In genomic region chr2:37917281-37918228, GRCh38 we compare ENCODE assay signal across 19 cellular contexts. TPM values are rescaled to one million over a fixed set of nuclear protein-coding genes. Genes with fewer than 3 reads are reported as not detected.
DNase-seq lines count a peak whose midpoint lies in the region; ATAC-seq and TF ChIP-seq lines count a peak whose summit lies in the region.
"Had no signal": no experiment of that assay in that cellular context is flagged by ENCODE, and none has a peak within 500 bp of the region (broad histone marks: within the 10 kb centered on the region; RNA-seq: fewer than 3 reads in every experiment).

No MANE protein-coding gene starts in this region.

- peaks cover 2% of the 10 kb centered on the region for H3K4me1 Mint-ChIP-seq in glutamatergic neuron (ENCODE audit: low read depth, unreplicated experiment)

- TF ChIP-seq CTCF in SK-N-SH (IDR thresholded peaks at IDR 0.05): no peak
- no peak for TF ChIP-seq CTCF in upper lobe of right lung (IDR thresholded peaks at IDR 0.05)
- no peak for TF ChIP-seq CTCF in glutamatergic neuron (IDR thresholded peaks at IDR 0.05; ENCODE audit: partially characterized antibody, unreplicated experiment)

- no peak overlapping the region for H3K56ac ChIP-seq in mesendoderm (ENCODE audit: low read length)

- no peaks in the 10 kb centered on the region for H3K79me1 ChIP-seq in mesendoderm (ENCODE audit: low read length)

- H3K79me2 ChIP-seq in SK-N-SH (ENCODE audit: insufficient read depth) (no peaks in the 10 kb centered on the region), mesendoderm (ENCODE audit: control insufficient read depth, insufficient read depth, low read length) (no peaks in the 10 kb centered on the region)

- no peak overlapping the region for H3K4me3 ChIP-seq in SK-N-SH (ENCODE audit: low read depth in 2 of 2, low read length in 1 of 2)
- H3K4me3 ChIP-seq in mesendoderm (ENCODE audit: low read length): no peak overlapping the region
- no peak overlapping the region for H3K4me3 ChIP-seq in upper lobe of right lung
- H3K4me3 ChIP-seq: adrenal gland, lung, right atrium auricular region had no signal

- H2AFZ ChIP-seq in SK-N-SH (ENCODE audit: low read depth): no peak overlapping the region

- H3K36me3 Mint-ChIP-seq in glutamatergic neuron (ENCODE audit: unreplicated experiment): no peaks in the 10 kb centered on the region
- H3K36me3 Mint-ChIP-seq: activated CD4-positive, alpha-beta memory T cell treated with anti-CD3 and anti-CD28 coated beads for 36 hours; CD8-positive, alpha-beta T cell had no signal

- WGBS in SK-N-SH (ENCODE audit: low lambda C conversion rate): 94% methylated on average over 9 of the region's 9 CpGs
- WGBS in mesendoderm (ENCODE audit: extremely low coverage, insufficient coverage, low lambda C conversion rate): no CpG with 5 or more reads among the region's 9 CpGs

- H3K27me3 ChIP-seq in SK-N-SH (ENCODE audit: insufficient read depth) (no peaks in the 10 kb centered on the region), mesendoderm (ENCODE audit: insufficient read depth, low read length, poor library complexity) (no peaks in the 10 kb centered on the region), upper lobe of right lung (no peaks in the 10 kb centered on the region)
- H3K27me3 ChIP-seq: adrenal gland, right atrium auricular region had no signal

- H3K4ac ChIP-seq in mesendoderm (ENCODE audit: low read depth, low read length): no peak overlapping the region

- H3K4me2 ChIP-seq in SK-N-SH (peak overlapping the region; percentile 41), mesendoderm (ENCODE audit: low read length) (no peak overlapping the region)

- no peak for TF ChIP-seq RAD21 in SK-N-SH (IDR thresholded peaks at IDR 0.05; ENCODE audit: low read length)

- H4K8ac ChIP-seq in mesendoderm (ENCODE audit: low read depth, low read length): no peak overlapping the region

- no peak overlapping the region for H2BK15ac ChIP-seq in mesendoderm (replicated peaks; ENCODE audit: low read depth)

- H3F3A ChIP-seq in SK-N-SH (replicated peaks; ENCODE audit: insufficient read depth): peaks cover 32% of the 10 kb centered on the region

- no peak overlapping the region for H2BK5ac ChIP-seq in mesendoderm (ENCODE audit: low read length)

- no peak overlapping the region for H3K27ac Mint-ChIP-seq in glutamatergic neuron (ENCODE audit: unreplicated experiment)
- H3K27ac Mint-ChIP-seq: activated CD4-positive, alpha-beta memory T cell treated with anti-CD3 and anti-CD28 coated beads for 36 hours; CD8-positive, alpha-beta T cell; stimulated activated naive CD8-positive, alpha-beta T cell treated with anti-CD3 and anti-CD28 coated beads, Interleukin-15, Interleukin-2, amounts not matched to agents 100 ng/mL and 50 ng/mL, for 24 hours had no signal

- no peak for TF ChIP-seq EP300 in SK-N-SH (IDR thresholded peaks at IDR 0.05; ENCODE audit: borderline replicate concordance in 1 of 2, low read depth in 1 of 2, low read length in 1 of 2)

- POLR2A ChIA-PET in SK-N-SH (lab: Yijun Ruan, JAX): no interaction called here

- no peaks in the 10 kb centered on the region for H3K9me2 ChIP-seq in SK-N-SH

- no peak for ATAC-seq in upper lobe of right lung
- ATAC-seq: CD8-positive, alpha-beta T cell; HCT116 had no signal

- H3K27me3 Mint-ChIP-seq in glutamatergic neuron (ENCODE audit: unreplicated experiment): no peaks in the 10 kb centered on the region

- peaks cover 9 to 14% of the 10 kb centered on the region in 2 experiments; a peak in 3 of 4 replicates for H3K4me1 ChIP-seq in SK-N-SH (ENCODE audit: control insufficient read depth in 1 of 2, insufficient read depth in 2 of 2, low read depth in 1 of 2, low read length in 1 of 2)
- no peaks in the 10 kb centered on the region for H3K4me1 ChIP-seq in mesendoderm (ENCODE audit: control insufficient read depth, low read depth, low read length)
- H3K4me1 ChIP-seq in upper lobe of right lung: peaks cover 29% of the 10 kb centered on the region

- no peak for DNase-seq in SK-N-SH
- DNase-seq in epithelial cell of prostate (ENCODE audit: low read depth, low spot score): no peak
- peak; percentile 6 for DNase-seq in mesendoderm
- DNase-seq in upper lobe of right lung: no peak
- no peak for DNase-seq in NCI-H345 (lab: John Stamatoyannopoulos, UW)
- no peak for DNase-seq in glutamatergic neuron
- DNase-seq in NCI-H1417 (lab: John Stamatoyannopoulos, UW): no peak
- DNase-seq: activated CD4-positive, alpha-beta memory T cell treated with anti-CD3 and anti-CD28 coated beads for 36 hours; activated effector memory CD4-positive, alpha-beta T cell treated with Interleukin-2 at 50 U/mL for 16 hours; CD8-positive, alpha-beta T cell; DMS153; Karpas-422; NCI-H187; stimulated activated CD4-positive, alpha-beta T cell treated with anti-CD3 and anti-CD28 coated beads, Interleukin-12 subunit alpha, Interleukin-12 subunit beta, amount 100 ng/mL, for 4 hours had no signal

- H3K9me3 ChIP-seq in SK-N-SH (no peaks in the 10 kb centered on the region), upper lobe of right lung (no peaks in the 10 kb centered on the region)
- H3K9me3 ChIP-seq: adrenal gland, right atrium auricular region had no signal

- H3K18ac ChIP-seq in mesendoderm (ENCODE audit: low read length): no peak overlapping the region

- H4K5ac ChIP-seq in mesendoderm (ENCODE audit: low read length): no peak overlapping the region

- peak overlapping the region; percentile 1; the same call in 1 of the 2 replicates for H3K9ac ChIP-seq in SK-N-SH
- no peak overlapping the region for H3K9ac ChIP-seq in mesendoderm (ENCODE audit: low read length)

- no peak overlapping the region for H3K4me3 Mint-ChIP-seq in glutamatergic neuron (ENCODE audit: unreplicated experiment)
- H3K4me3 Mint-ChIP-seq: activated CD4-positive, alpha-beta memory T cell treated with anti-CD3 and anti-CD28 coated beads for 36 hours; CD8-positive, alpha-beta T cell; stimulated activated naive CD8-positive, alpha-beta T cell treated with anti-CD3 and anti-CD28 coated beads, Interleukin-15, Interleukin-2, amounts not matched to agents 100 ng/mL and 50 ng/mL, for 24 hours had no signal

- H3K23ac ChIP-seq in mesendoderm (ENCODE audit: low read length): no peak overlapping the region

- H3K9me3 Mint-ChIP-seq in glutamatergic neuron (ENCODE audit: unreplicated experiment): peaks cover 2% of the 10 kb centered on the region
- H3K9me3 Mint-ChIP-seq: activated CD4-positive, alpha-beta memory T cell treated with anti-CD3 and anti-CD28 coated beads for 36 hours; CD8-positive, alpha-beta T cell; stimulated activated naive CD8-positive, alpha-beta T cell treated with anti-CD3 and anti-CD28 coated beads, Interleukin-15, Interleukin-2, amounts not matched to agents 100 ng/mL and 50 ng/mL, for 24 hours had no signal

- no peaks in the 10 kb centered on the region for H4K20me1 ChIP-seq in SK-N-SH (ENCODE audit: insufficient read depth)

- intact Hi-C loops in upper lobe of right lung (cut with DNase I): no loop called here

- CTCF ChIA-PET in SK-N-SH (lab: Yijun Ruan, JAX): no interaction called here

- no peak overlapping the region for H2AK5ac ChIP-seq in mesendoderm (ENCODE audit: low read length)

- H3K27ac ChIP-seq in SK-N-SH (ENCODE audit: low read depth in 2 of 2, low read length in 1 of 2): peak overlapping the region; percentile 85 to 87
- peak overlapping the region; percentile 55 for H3K27ac ChIP-seq in epithelial cell of prostate
- H3K27ac ChIP-seq in mesendoderm (ENCODE audit: low read depth, low read length): no peak overlapping the region
- peak overlapping the region; percentile 63 for H3K27ac ChIP-seq in upper lobe of right lung

- H3K36me3 ChIP-seq in SK-N-SH (replicated peaks in 1 of 2; ENCODE audit: control insufficient read depth in 1 of 2, insufficient read depth in 2 of 2, low read length in 1 of 2) (no peaks in the 10 kb centered on the region), mesendoderm (ENCODE audit: control insufficient read depth, insufficient read depth, low read length) (no peaks in the 10 kb centered on the region), upper lobe of right lung (no peaks in the 10 kb centered on the region)
- H3K36me3 ChIP-seq: adrenal gland, right atrium auricular region had no signal

- H2BK120ac ChIP-seq in mesendoderm (ENCODE audit: low read depth, low read length): no peak overlapping the region

TF ChIP-seq in SK-N-SH, 30 proteins besides CTCF, POLR2A, EP300 and RAD21:
- TF ChIP-seq GABPA (IDR thresholded peaks at IDR 0.05; ENCODE audit: low read depth) (no peak), JUND (IDR thresholded peaks at IDR 0.05) (no peak), MAX (IDR thresholded peaks at IDR 0.05; ENCODE audit: low read depth) (no peak)
- TF ChIP-seq, protein P1, sequence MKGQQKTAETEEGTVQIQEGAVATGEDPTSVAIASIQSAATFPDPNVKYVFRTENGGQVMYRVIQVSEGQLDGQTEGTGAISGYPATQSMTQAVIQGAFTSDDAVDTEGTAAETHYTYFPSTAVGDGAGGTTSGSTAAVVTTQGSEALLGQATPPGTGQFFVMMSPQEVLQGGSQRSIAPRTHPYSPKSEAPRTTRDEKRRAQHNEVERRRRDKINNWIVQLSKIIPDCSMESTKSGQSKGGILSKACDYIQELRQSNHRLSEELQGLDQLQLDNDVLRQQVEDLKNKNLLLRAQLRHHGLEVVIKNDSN (IDR thresholded peaks at IDR 0.05; ENCODE audit: borderline replicate concordance, low read depth): 0 out of 2 replicates have a peak, but pooled peaks have one; percentile 1
- TF ChIP-seq, protein P2, sequence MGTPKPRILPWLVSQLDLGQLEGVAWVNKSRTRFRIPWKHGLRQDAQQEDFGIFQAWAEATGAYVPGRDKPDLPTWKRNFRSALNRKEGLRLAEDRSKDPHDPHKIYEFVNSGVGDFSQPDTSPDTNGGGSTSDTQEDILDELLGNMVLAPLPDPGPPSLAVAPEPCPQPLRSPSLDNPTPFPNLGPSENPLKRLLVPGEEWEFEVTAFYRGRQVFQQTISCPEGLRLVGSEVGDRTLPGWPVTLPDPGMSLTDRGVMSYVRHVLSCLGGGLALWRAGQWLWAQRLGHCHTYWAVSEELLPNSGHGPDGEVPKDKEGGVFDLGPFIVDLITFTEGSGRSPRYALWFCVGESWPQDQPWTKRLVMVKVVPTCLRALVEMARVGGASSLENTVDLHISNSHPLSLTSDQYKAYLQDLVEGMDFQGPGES (IDR thresholded peaks at IDR 0.05; ENCODE audit: low read depth, low read length): no peak

RNA-seq across cellular contexts. Expression of gene RMDN2, which starts 7.5 kb away (rescaled TPM):
- polyA plus RNA-seq in SK-N-SH (2012; rRNA removed): 7.3 and 15.3 TPM in 2 replicates
- polyA plus RNA-seq in SK-N-SH (2012; cell fraction: cytosol; rRNA removed): 13.7 and 24.4 TPM in 2 replicates
- 7.1 and 18.5 TPM in 2 replicates for polyA plus RNA-seq in SK-N-SH (2012; cell fraction: nucleus; rRNA removed)
- polyA plus RNA-seq in mesendoderm (2013, experiment 1 of 2): 2.5 TPM
- 2.7 TPM for polyA plus RNA-seq in mesendoderm (2013, experiment 2 of 2)
- total RNA-seq in upper lobe of right lung: 23.1 TPM
- total RNA-seq in glutamatergic neuron (ENCODE audit: unreplicated experiment): 5.5 TPM
